In genomic region chr10:117461766-117462423, GRCh38 we compare ENCODE assay signal across 11 cellular contexts.
A peak's percentile ranks its signal among the peaks of the same experiment; 100 is the strongest.
DNase-seq lines count a peak whose midpoint lies in the region; ATAC-seq, FAIRE-seq and TF ChIP-seq lines count a peak whose summit lies in the region.
"Had no signal": no experiment of that assay in that cellular context is flagged by ENCODE, and none has a peak within 500 bp of the region (broad histone marks: within the 10 kb centered on the region; RNA-seq: fewer than 3 reads in every experiment).

No MANE protein-coding gene starts in this region.

- no peaks in the 10 kb centered on the region for H3K4me1 ChIP-seq in A673 (ENCODE audit: insufficient read depth, low read length, poor library complexity, severe bottlenecking)
- peaks cover 8% of the 10 kb centered on the region for H3K4me1 ChIP-seq in HUES48 (ENCODE audit: control insufficient read depth, insufficient read depth, low read length)
- H3K4me1 ChIP-seq in mesendoderm (ENCODE audit: control insufficient read depth, low read depth, low read length): peaks cover 5% of the 10 kb centered on the region

- no peak for TF ChIP-seq CTCF in A673 (conservative IDR thresholded peaks at IDR 0.05; ENCODE audit: low read depth, low read length)
- TF ChIP-seq CTCF in brain microvascular endothelial cell (IDR thresholded peaks at IDR 0.05; ENCODE audit: low read depth, low read length, missing control alignments): no peak

- DNase-seq in A673 (ENCODE audit: low spot score) (peak; percentile 24), brain microvascular endothelial cell (peak; percentile 11), mesendoderm (peak; percentile 72), NK-92 (lab: John Stamatoyannopoulos, UW; ENCODE audit: unreplicated experiment) (no peak), frontal cortex (ENCODE audit: low spot score in 2 of 2) (no peak)
- DNase-seq in stimulated activated CD8-positive, alpha-beta memory T cell treated with anti-CD3 and anti-CD28 coated beads, Interleukin-4, amount 100 ng/mL, for 48 hours: no peak
- DNase-seq: activated naive CD8-positive, alpha-beta T cell treated with anti-CD3 and anti-CD28 coated beads, Interleukin-2, amount 10 ng/mL, durations not matched to agents 7 days and 5 days; CD4-positive, alpha-beta memory T cell had no signal

- no peak overlapping the region for H2BK5ac ChIP-seq in mesendoderm (ENCODE audit: low read length)

- ATAC-seq in HG03025 (IDR thresholded peaks at IDR 0.05; ENCODE audit: low FRiP score, unreplicated experiment): no peak

- no peak overlapping the region for H2AK5ac ChIP-seq in mesendoderm (ENCODE audit: low read length)

- intact Hi-C loops in A673 (cut with micrococcal nuclease; ENCODE audit: unreplicated experiment): no loop called here

- H3K9ac ChIP-seq in HUES48 (ENCODE audit: low read depth, low read length): no peak overlapping the region
- H3K9ac ChIP-seq in mesendoderm (ENCODE audit: low read length): no peak overlapping the region

- no peaks in the 10 kb centered on the region for H3K79me1 ChIP-seq in mesendoderm (ENCODE audit: low read length)

- H4K5ac ChIP-seq in mesendoderm (ENCODE audit: low read length): no peak overlapping the region

- no peak overlapping the region for H3K23ac ChIP-seq in mesendoderm (ENCODE audit: low read length)

- CTCF ChIA-PET in A673 (lab: Charles Lee): no interaction called here

- POLR2A ChIA-PET in A673 (lab: Charles Lee; ENCODE audit: low non-redundant PET): no interaction called here

- no peak overlapping the region for H3K18ac ChIP-seq in mesendoderm (ENCODE audit: low read length)

- H3K9me3 ChIP-seq in A673 (ENCODE audit: low read depth, low read length, poor library complexity, severe bottlenecking) (no peaks in the 10 kb centered on the region), HUES48 (ENCODE audit: control insufficient read depth, insufficient read depth, low read length) (no peaks in the 10 kb centered on the region)

- H3K4ac ChIP-seq in mesendoderm (ENCODE audit: low read depth, low read length): no peak overlapping the region

- no peak overlapping the region for H3K27ac ChIP-seq in A673 (ENCODE audit: low read depth, low read length, poor library complexity, severe bottlenecking)
- H3K27ac ChIP-seq in HUES48 (ENCODE audit: low read depth, low read length): peak overlapping the region; percentile 10
- no peak overlapping the region for H3K27ac ChIP-seq in brain microvascular endothelial cell
- no peak overlapping the region for H3K27ac ChIP-seq in mesendoderm (ENCODE audit: low read depth, low read length)
- H3K27ac ChIP-seq: HL-60 had no signal

- FAIRE-seq in frontal cortex (lab: Jason Lieb, UNC): no peak

- H3K79me2 ChIP-seq in mesendoderm (ENCODE audit: control insufficient read depth, insufficient read depth, low read length): no peaks in the 10 kb centered on the region

- no peaks in the 10 kb centered on the region for H3K27me3 ChIP-seq in A673 (replicated peaks; ENCODE audit: insufficient read depth, low read depth, low read length, poor library complexity)
- no peaks in the 10 kb centered on the region for H3K27me3 ChIP-seq in HUES48 (ENCODE audit: control insufficient read depth, insufficient read depth, low read length)
- H3K27me3 ChIP-seq in brain microvascular endothelial cell (replicated peaks): no peaks in the 10 kb centered on the region
- H3K27me3 ChIP-seq in mesendoderm (ENCODE audit: insufficient read depth, low read length, poor library complexity): no peaks in the 10 kb centered on the region

- no peak overlapping the region for H3K4me2 ChIP-seq in mesendoderm (ENCODE audit: low read length)

- H2BK120ac ChIP-seq in mesendoderm (ENCODE audit: low read depth, low read length): no peak overlapping the region

- no TSS peak for BruUV-seq in A673 (replicated peaks; lab: Mats Ljungman, UMichigan)

- no peak overlapping the region for H2BK15ac ChIP-seq in mesendoderm (replicated peaks; ENCODE audit: low read depth)

- in situ Hi-C loops in brain microvascular endothelial cell (cut with HindIII; ENCODE audit: low pct_ligation_motif_present, low sequenced_read_pairs): no loop called here

- no peak overlapping the region for H3K56ac ChIP-seq in mesendoderm (ENCODE audit: low read length)

- H3K36me3 ChIP-seq in A673 (ENCODE audit: insufficient read depth, low read length, poor library complexity, severe bottlenecking) (no peaks in the 10 kb centered on the region), HUES48 (ENCODE audit: control insufficient read depth, insufficient read depth, low read length) (no peaks in the 10 kb centered on the region), brain microvascular endothelial cell (replicated peaks) (no peaks in the 10 kb centered on the region), mesendoderm (ENCODE audit: control insufficient read depth, insufficient read depth, low read length) (no peaks in the 10 kb centered on the region)

- H4K8ac ChIP-seq in mesendoderm (ENCODE audit: low read depth, low read length): no peak overlapping the region

- no CpG with 5 or more reads among the region's 7 CpGs for WGBS in mesendoderm (ENCODE audit: extremely low coverage, insufficient coverage, low lambda C conversion rate)

- H3K4me3 ChIP-seq in A673 (ENCODE audit: low read depth, low read length, poor library complexity, severe bottlenecking) (no peak overlapping the region), HUES48 (ENCODE audit: low read depth, low read length) (no peak overlapping the region), brain microvascular endothelial cell (ENCODE audit: low read depth, low read length) (no peak overlapping the region), mesendoderm (ENCODE audit: low read length) (no peak overlapping the region)

Comparison
In these comparisons a context has a peak if more than half of its experiments do, and no peak if none do; other contexts are left out.
1. DNase-seq: peak in A673 (single experiment), brain microvascular endothelial cell (single experiment) and mesendoderm (single experiment); none in stimulated activated CD8-positive, alpha-beta memory T cell treated with anti-CD3 and anti-CD28 coated beads, Interleukin-4, amount 100 ng/mL, for 48 hours (single experiment), NK-92 (single experiment) and frontal cortex (0 of 2).